ENCODE assay signal across 28 cellular contexts in the genomic region with DNA sequence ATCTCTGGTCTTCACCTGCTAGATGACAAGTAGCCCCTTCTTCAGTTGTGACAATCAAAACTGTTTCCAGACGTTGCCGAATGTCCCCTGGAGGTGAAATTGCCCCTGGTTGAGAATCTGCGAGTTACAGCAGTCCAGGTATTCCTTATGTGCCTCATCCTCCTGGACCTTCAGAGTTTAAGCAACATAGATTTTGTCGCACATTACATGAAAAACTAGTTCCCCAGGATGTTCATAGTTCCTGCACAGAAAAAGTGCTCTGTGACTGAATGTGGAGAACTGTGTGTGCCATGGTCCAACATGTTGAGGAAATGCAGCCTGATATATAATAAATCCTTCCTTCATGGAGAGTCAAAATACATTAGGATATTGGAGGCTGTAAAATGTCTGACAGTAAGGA. TPM values are rescaled to one million over a fixed set of nuclear protein-coding genes. Genes with fewer than 3 reads are reported as not detected.
"Had no signal": no experiment of that assay in that cellular context is flagged by ENCODE, and none has a peak within 500 bp of the region (broad histone marks: within the 10 kb centered on the region; RNA-seq: fewer than 3 reads in every experiment).

No MANE protein-coding gene starts in this region.

- H3K27ac Mint-ChIP-seq: activated CD4-positive, alpha-beta memory T cell treated with anti-CD3 and anti-CD28 coated beads for 36 hours; activated CD4-positive, alpha-beta T cell treated with anti-CD3 and anti-CD28 coated beads, Interleukin-2, amount 10 ng/mL, durations not matched to agents 24 days and 14 days; activated naive CD4-positive, alpha-beta T cell treated with anti-CD3 and anti-CD28 coated beads, Interleukin-2, amount 10 ng/mL, durations not matched to agents 7 days and 5 days; activated naive CD8-positive, alpha-beta T cell treated with anti-CD3 and anti-CD28 coated beads, Interleukin-2, amount 10 ng/mL, durations not matched to agents 7 days and 5 days; activated T-helper 1 cell treated with anti-CD3 and anti-CD28 coated beads, Interleukin-12 subunit alpha, Interleukin-12 subunit beta, Interleukin-2, Interleukin-4 antibody, amounts not matched to agents 30 ng/mL and 10 ng/mL and 1 ng/mL, durations not matched to agents 14 hours and 24 hours and 36 hours; naive thymus-derived CD4-positive, alpha-beta T cell; T-helper 1 cell treated with Interleukin-12 subunit alpha and Interleukin-12 subunit beta and Interleukin-4 antibody, amounts not matched to agents 30 μg/mL and 1 μg/mL, for 36 hours had no signal

- H3K36me3 Mint-ChIP-seq: activated CD4-positive, alpha-beta memory T cell treated with anti-CD3 and anti-CD28 coated beads for 36 hours; activated naive CD8-positive, alpha-beta T cell treated with anti-CD3 and anti-CD28 coated beads, Interleukin-2, amount 10 ng/mL, durations not matched to agents 7 days and 5 days had no signal

- H3K4me1 Mint-ChIP-seq: activated CD4-positive, alpha-beta T cell treated with anti-CD3 and anti-CD28 coated beads, Interleukin-2, amount 10 ng/mL, durations not matched to agents 24 days and 14 days; activated naive CD4-positive, alpha-beta T cell treated with anti-CD3 and anti-CD28 coated beads, Interleukin-2, amount 10 ng/mL, durations not matched to agents 7 days and 5 days; activated naive CD8-positive, alpha-beta T cell treated with anti-CD3 and anti-CD28 coated beads, Interleukin-2, amount 10 ng/mL, durations not matched to agents 7 days and 5 days; central memory CD8-positive, alpha-beta T cell; stimulated activated naive B cell treated with anti-CD40 and anti-IgM and Interleukin-4, amounts not matched to agents 10 μg/mL and 1 μg/mL and 100 μg/mL, for 72 hours had no signal

- H3K4me3 ChIP-seq: gastrocnemius medialis, hepatocyte, right atrium auricular region, testis had no signal

- H3K36me3 ChIP-seq: gastrocnemius medialis, right atrium auricular region had no signal

- H3K9ac ChIP-seq: parathyroid adenoma had no signal

- DNase-seq: activated CD4-positive, alpha-beta memory T cell treated with anti-CD3 and anti-CD28 coated beads for 36 hours; activated CD4-positive, alpha-beta T cell treated with anti-CD3 and anti-CD28 coated beads, Interleukin-2, amount 10 ng/mL, durations not matched to agents 24 days and 14 days; activated CD4-positive, CD25-positive, alpha-beta regulatory T cell treated with anti-CD3 and anti-CD28 coated beads, Interleukin-2, amount 50 U/mL, for 72 hours; activated CD8-positive, alpha-beta memory T cell treated with anti-CD3 and anti-CD28 coated beads, Interleukin-2, amount 50 U/mL, for 4 hours; activated effector memory CD4-positive, alpha-beta T cell treated with anti-CD3 and anti-CD28 coated beads, Interleukin-2, amount 50 U/mL, for 16 hours; activated naive CD4-positive, alpha-beta T cell treated with anti-CD3 and anti-CD28 coated beads, Interleukin-2, amount 10 ng/mL, durations not matched to agents 7 days and 5 days; activated naive CD8-positive, alpha-beta T cell treated with anti-CD3 and anti-CD28 coated beads, Interleukin-2, amount 10 ng/mL, durations not matched to agents 7 days and 5 days; activated T-cell treated with anti-CD3 and anti-CD28 coated beads, Interleukin-2, amount 50 U/mL, for 1 hour; amniotic stem cell; effector CD8-positive, alpha-beta T cell; gastrocnemius medialis; left cardiac atrium; left ventricle myocardium superior; naive thymus-derived CD4-positive, alpha-beta T cell; nucleus accumbens; stimulated activated CD4-positive, alpha-beta T cell treated with anti-CD3 and anti-CD28 coated beads, Interleukin-15, amount 100 ng/mL, for 24 hours; stimulated activated CD4-positive, alpha-beta T cell treated with anti-CD3 and anti-CD28 coated beads, Interleukin-2, amount 100 ng/mL, for 24 hours; stimulated activated naive B cell treated with anti-CD40 and anti-IgM and Interleukin-4, amounts not matched to agents 10 μg/mL and 1 μg/mL and 100 μg/mL, for 72 hours; SW 1271; T-helper 9 cell; testis had no signal

- ATAC-seq: gastrocnemius medialis; naive thymus-derived CD4-positive, alpha-beta T cell; stimulated activated naive B cell treated with anti-CD40 and anti-IgM and Interleukin-4, amounts not matched to agents 10 μg/mL and 1 μg/mL and 100 μg/mL, for 72 hours had no signal

- H3K4me1 ChIP-seq: gastrocnemius medialis, parathyroid adenoma had no signal

- H3K9me3 Mint-ChIP-seq: activated CD4-positive, alpha-beta memory T cell treated with anti-CD3 and anti-CD28 coated beads for 36 hours; activated CD4-positive, alpha-beta T cell treated with anti-CD3 and anti-CD28 coated beads, Interleukin-2, amount 10 ng/mL, durations not matched to agents 24 days and 14 days; activated naive CD4-positive, alpha-beta T cell treated with anti-CD3 and anti-CD28 coated beads, Interleukin-2, amount 10 ng/mL, durations not matched to agents 7 days and 5 days; activated naive CD8-positive, alpha-beta T cell treated with anti-CD3 and anti-CD28 coated beads, Interleukin-2, amount 10 ng/mL, durations not matched to agents 7 days and 5 days; activated T-helper 1 cell treated with anti-CD3 and anti-CD28 coated beads, Interleukin-12 subunit alpha, Interleukin-12 subunit beta, Interleukin-2, Interleukin-4 antibody, amounts not matched to agents 30 ng/mL and 10 ng/mL and 1 ng/mL, durations not matched to agents 14 hours and 24 hours and 36 hours; central memory CD8-positive, alpha-beta T cell; mesothelial cell of epicardium; naive thymus-derived CD4-positive, alpha-beta T cell; stimulated activated naive B cell treated with anti-CD40 and anti-IgM and Interleukin-4, amounts not matched to agents 10 μg/mL and 1 μg/mL and 100 μg/mL, for 72 hours; T-helper 1 cell treated with Interleukin-12 subunit alpha and Interleukin-12 subunit beta and Interleukin-4 antibody, amounts not matched to agents 30 μg/mL and 1 μg/mL, for 36 hours had no signal

- H3K9me3 ChIP-seq: gastrocnemius medialis, right atrium auricular region, testis had no signal

- H3K4me3 Mint-ChIP-seq: activated CD4-positive, alpha-beta memory T cell treated with anti-CD3 and anti-CD28 coated beads for 36 hours; activated CD4-positive, alpha-beta T cell treated with anti-CD3 and anti-CD28 coated beads, Interleukin-2, amount 10 ng/mL, durations not matched to agents 24 days and 14 days; activated naive CD4-positive, alpha-beta T cell treated with anti-CD3 and anti-CD28 coated beads, Interleukin-2, amount 10 ng/mL, durations not matched to agents 7 days and 5 days; activated naive CD8-positive, alpha-beta T cell treated with anti-CD3 and anti-CD28 coated beads, Interleukin-2, amount 10 ng/mL, durations not matched to agents 7 days and 5 days; activated T-helper 1 cell treated with anti-CD3 and anti-CD28 coated beads, Interleukin-12 subunit alpha, Interleukin-12 subunit beta, Interleukin-2, Interleukin-4 antibody, amounts not matched to agents 30 ng/mL and 10 ng/mL and 1 ng/mL, durations not matched to agents 14 hours and 24 hours and 36 hours; central memory CD8-positive, alpha-beta T cell; mesothelial cell of epicardium; naive thymus-derived CD4-positive, alpha-beta T cell; stimulated activated naive B cell treated with anti-CD40 and anti-IgM and Interleukin-4, amounts not matched to agents 10 μg/mL and 1 μg/mL and 100 μg/mL, for 72 hours; T-helper 1 cell treated with Interleukin-12 subunit alpha and Interleukin-12 subunit beta and Interleukin-4 antibody, amounts not matched to agents 30 μg/mL and 1 μg/mL, for 36 hours had no signal

- H3K27me3 ChIP-seq: gastrocnemius medialis, hepatocyte, right atrium auricular region, testis had no signal

- H3K27ac ChIP-seq: gastrocnemius medialis, hepatocyte, parathyroid adenoma, testis had no signal

RNA-seq across cellular contexts. Expression of a gene that starts 20.3 kb away (rescaled TPM):
- polyA plus RNA-seq: naive thymus-derived CD4-positive, alpha-beta T cell had no signal
